28 cellular contexts compared by ENCODE assay signal in genomic region chr16:77323695-77324094, GRCh38.
"Had no signal": no experiment of that assay in that cellular context is flagged by ENCODE, and none has a peak within 500 bp of the region (broad histone marks: within the 10 kb centered on the region; RNA-seq: fewer than 3 reads in every experiment).

No MANE protein-coding gene starts in this region.

- DNase-seq: effector CD8-positive, alpha-beta T cell; endodermal cell; foreskin fibroblast; gastrocnemius medialis; head of caudate nucleus; kidney; mesendoderm; midbrain; naive thymus-derived CD4-positive, alpha-beta T cell; stimulated activated CD4-positive, alpha-beta T cell treated with anti-CD3 and anti-CD28 coated beads, Interleukin-12 subunit alpha, Interleukin-12 subunit beta, amount 100 ng/mL, for 4 hours; stimulated activated CD4-positive, alpha-beta T cell treated with anti-CD3 and anti-CD28 coated beads, Interleukin-1b, Interleukin-23, amount 100 ng/mL, for 48 hours; stimulated activated CD4-positive, alpha-beta T cell treated with anti-CD3 and anti-CD28 coated beads, Interleukin-4, amount 100 ng/mL, for 1 hour; stimulated activated CD8-positive, alpha-beta memory T cell treated with anti-CD3 and anti-CD28 coated beads, Interleukin-4, amount 100 ng/mL, for 48 hours; stimulated activated naive CD4-positive, alpha-beta T cell; stimulated activated naive CD8-positive, alpha-beta T cell treated with anti-CD3 and anti-CD28 coated beads, Interleukin-15, amount 100 ng/mL, for 72 hours; transverse colon; upper lobe of right lung; uterus had no signal

- H3K4me1 ChIP-seq: gastrocnemius medialis, neural progenitor cell, prostate gland, right atrium auricular region, suprapubic skin, transverse colon, upper lobe of right lung, uterus had no signal

- H2AFZ ChIP-seq: neural progenitor cell had no signal

- ATAC-seq: esophagus mucosa; gastrocnemius medialis; left lobe of liver; naive thymus-derived CD4-positive, alpha-beta T cell; sciatic nerve; stimulated activated naive CD8-positive, alpha-beta T cell treated with anti-CD3 and anti-CD28 coated beads, Interleukin-15, amount 100 ng/mL, for 72 hours; upper lobe of right lung had no signal

- H3K4me3 ChIP-seq: gastrocnemius medialis, lung, neural progenitor cell, prostate gland, right atrium auricular region, smooth muscle cell, suprapubic skin, transverse colon, upper lobe of right lung, uterus had no signal

- FAIRE-seq: kidney had no signal

- H3K4me2 ChIP-seq: neural progenitor cell, smooth muscle cell had no signal

- H3K36me3 ChIP-seq: gastrocnemius medialis, neural progenitor cell, prostate gland, right atrium auricular region, suprapubic skin, transverse colon, upper lobe of right lung, uterus had no signal

- H3K9ac ChIP-seq: neural progenitor cell had no signal

- H3K9me3 ChIP-seq: gastrocnemius medialis, prostate gland, right atrium auricular region, suprapubic skin, transverse colon, upper lobe of right lung, uterus had no signal

- H3K27ac ChIP-seq: epithelial cell of prostate, gastrocnemius medialis, neural progenitor cell, prostate gland, right atrium auricular region, suprapubic skin, transverse colon, upper lobe of right lung, uterus had no signal

- H3K27me3 ChIP-seq: gastrocnemius medialis, right atrium auricular region, suprapubic skin, upper lobe of right lung, uterus had no signal
